14 cellular contexts compared by ENCODE assay signal in genomic region chr10:103648951-103649532, GRCh38.
A peak's percentile ranks its signal among the peaks of the same experiment; 100 is the strongest.
DNase-seq lines count a peak whose midpoint lies in the region; ATAC-seq and TF ChIP-seq lines count a peak whose summit lies in the region.
"Had no signal": no experiment of that assay in that cellular context is flagged by ENCODE, and none has a peak within 500 bp of the region (broad histone marks: within the 10 kb centered on the region; RNA-seq: fewer than 3 reads in every experiment).

No MANE protein-coding gene starts in this region.

- no peak overlapping the region for H3K4me3 Mint-ChIP-seq in stimulated activated effector memory CD8-positive, alpha-beta T cell treated with anti-CD3 and anti-CD28 coated beads, Interleukin-12 subunit alpha, Interleukin-12 subunit beta, amount 100 ng/mL, for 72 hours
- H3K4me3 Mint-ChIP-seq in activated naive CD4-positive, alpha-beta T cell treated with anti-CD3 and anti-CD28 coated beads, Interleukin-2, amount 10 ng/mL, durations not matched to agents 7 days and 5 days = no peak overlapping the region
- H3K4me3 Mint-ChIP-seq: H9, natural killer cell had no signal

- H3K27ac Mint-ChIP-seq in stimulated activated effector memory CD8-positive, alpha-beta T cell treated with anti-CD3 and anti-CD28 coated beads, Interleukin-12 subunit alpha, Interleukin-12 subunit beta, amount 100 ng/mL, for 72 hours = peak overlapping the region; percentile 48
- no peak overlapping the region for H3K27ac Mint-ChIP-seq in activated naive CD4-positive, alpha-beta T cell treated with anti-CD3 and anti-CD28 coated beads, Interleukin-2, amount 10 ng/mL, durations not matched to agents 7 days and 5 days
- H3K27ac Mint-ChIP-seq: natural killer cell had no signal

- ATAC-seq in stimulated activated effector memory CD8-positive, alpha-beta T cell treated with anti-CD3 and anti-CD28 coated beads, Interleukin-12 subunit alpha, Interleukin-12 subunit beta, amount 100 ng/mL, for 72 hours = no peak
- ATAC-seq in stimulated activated naive CD8-positive, alpha-beta T cell treated with anti-CD3 and anti-CD28 coated beads, Interleukin-15, Interleukin-2, amounts not matched to agents 100 U/mL and 50 U/mL, for 24 hours = no peak
- ATAC-seq in GM19035 (IDR thresholded peaks at IDR 0.05; ENCODE audit: unreplicated experiment) = no peak
- ATAC-seq: natural killer cell had no signal

- peaks cover 79% of the 10 kb centered on the region for H3F3A ChIP-seq in GM23248 (ENCODE audit: insufficient read depth)

- H4K20me1 ChIP-seq in GM23248 (ENCODE audit: insufficient read depth) (no peaks in the 10 kb centered on the region; the same call in 1 of the 2 replicates), hepatocyte (ENCODE audit: insufficient read depth, poor library complexity, severe bottlenecking) (peaks cover 11% of the 10 kb centered on the region)

- H3K79me2 ChIP-seq in GM23248 (ENCODE audit: insufficient read depth) (peaks cover 95% of the 10 kb centered on the region), hepatocyte (peaks cover 12% of the 10 kb centered on the region)

- 9 to 17% methylated on average over 11 of the region's 11 CpGs for WGBS in GM23248 (ENCODE audit: low coverage in 1 of 2, low lambda C conversion rate in 2 of 2, missing lambda C conversion rate in 2 of 2), 2 experiments
- WGBS in hepatocyte (ENCODE audit: low lambda C conversion rate, missing lambda C conversion rate) = 79% methylated on average over 11 of the region's 11 CpGs

- H3K9me2 ChIP-seq in GM23248 (ENCODE audit: insufficient read depth) (no peaks in the 10 kb centered on the region), hepatocyte (replicated peaks; ENCODE audit: insufficient read depth) (no peaks in the 10 kb centered on the region)

- no peaks in the 10 kb centered on the region for H3K27me3 Mint-ChIP-seq in activated naive CD4-positive, alpha-beta T cell treated with anti-CD3 and anti-CD28 coated beads, Interleukin-2, amount 10 ng/mL, durations not matched to agents 7 days and 5 days

- H3K27ac ChIP-seq in GM23248 (peak overlapping the region; percentile 78), hepatocyte (peak overlapping the region; percentile 55)
- H3K27ac ChIP-seq: SJCRH30 had no signal

- H3K4me3 ChIP-seq in GM23248 (no peak overlapping the region), hepatocyte (no peak overlapping the region)
- H3K4me3 ChIP-seq: SJCRH30 had no signal

- no peaks in the 10 kb centered on the region for H3K9me3 Mint-ChIP-seq in stimulated activated effector memory CD8-positive, alpha-beta T cell treated with anti-CD3 and anti-CD28 coated beads, Interleukin-12 subunit alpha, Interleukin-12 subunit beta, amount 100 ng/mL, for 72 hours
- no peaks in the 10 kb centered on the region for H3K9me3 Mint-ChIP-seq in activated naive CD4-positive, alpha-beta T cell treated with anti-CD3 and anti-CD28 coated beads, Interleukin-2, amount 10 ng/mL, durations not matched to agents 7 days and 5 days
- H3K9me3 Mint-ChIP-seq: H9, natural killer cell had no signal

- no peaks in the 10 kb centered on the region for H3K9me3 ChIP-seq in GM23248 (ENCODE audit: low read depth)
- H3K9me3 ChIP-seq in hepatocyte (ENCODE audit: low read depth) = no peaks in the 10 kb centered on the region
- H3K9me3 ChIP-seq: SJCRH30 had no signal

- H3K9ac ChIP-seq in GM23248 = peak overlapping the region; percentile 56

- peaks cover 76% of the 10 kb centered on the region for H3K4me1 ChIP-seq in GM23248 (ENCODE audit: insufficient read depth)
- peaks cover 17% of the 10 kb centered on the region for H3K4me1 ChIP-seq in hepatocyte (ENCODE audit: insufficient read depth)

- H3K4me2 ChIP-seq in GM23248 (ENCODE audit: unreplicated experiment) = peak overlapping the region; percentile 37
- no peak overlapping the region for H3K4me2 ChIP-seq in hepatocyte

- no peak for TF ChIP-seq CTCF in hepatocyte (IDR thresholded peaks at IDR 0.05; ENCODE audit: poor library complexity)

- H3K36me3 ChIP-seq in GM23248 (ENCODE audit: low read depth) (0 out of 2 replicates have a peak, but pooled peaks cover 5% of the 10 kb centered on the region), hepatocyte (replicated peaks; ENCODE audit: insufficient read depth, low read depth) (no peaks in the 10 kb centered on the region)
- H3K36me3 ChIP-seq: SJCRH30 had no signal

- H2AFZ ChIP-seq in GM23248 = no peak overlapping the region
- no peak overlapping the region for H2AFZ ChIP-seq in hepatocyte

- no peaks in the 10 kb centered on the region for H3K4me1 Mint-ChIP-seq in stimulated activated effector memory CD8-positive, alpha-beta T cell treated with anti-CD3 and anti-CD28 coated beads, Interleukin-12 subunit alpha, Interleukin-12 subunit beta, amount 100 ng/mL, for 72 hours
- H3K4me1 Mint-ChIP-seq in activated naive CD4-positive, alpha-beta T cell treated with anti-CD3 and anti-CD28 coated beads, Interleukin-2, amount 10 ng/mL, durations not matched to agents 7 days and 5 days = peaks cover 17% of the 10 kb centered on the region
- H3K4me1 Mint-ChIP-seq: natural killer cell had no signal

- H3K27me3 ChIP-seq in GM23248 (replicated peaks; ENCODE audit: insufficient read depth) = no peaks in the 10 kb centered on the region
- H3K27me3 ChIP-seq in hepatocyte = no peaks in the 10 kb centered on the region
- H3K27me3 ChIP-seq: SJCRH30 had no signal

- no peaks in the 10 kb centered on the region for H3K36me3 Mint-ChIP-seq in stimulated activated effector memory CD8-positive, alpha-beta T cell treated with anti-CD3 and anti-CD28 coated beads, Interleukin-12 subunit alpha, Interleukin-12 subunit beta, amount 100 ng/mL, for 72 hours
- H3K36me3 Mint-ChIP-seq in activated naive CD4-positive, alpha-beta T cell treated with anti-CD3 and anti-CD28 coated beads, Interleukin-2, amount 10 ng/mL, durations not matched to agents 7 days and 5 days = peaks cover 4% of the 10 kb centered on the region
- H3K36me3 Mint-ChIP-seq: natural killer cell had no signal

- DNase-seq in GM23248 (peak; percentile 81), cerebellar cortex (ENCODE audit: low spot score) (peak; percentile 50), hepatocyte (ENCODE audit: low spot score) (no peak), KG1 (lab: John Stamatoyannopoulos, UW) (no peak)
- no peak for DNase-seq in stimulated activated effector memory CD8-positive, alpha-beta T cell treated with anti-CD3 and anti-CD28 coated beads, Interleukin-12 subunit alpha, Interleukin-12 subunit beta, amount 100 ng/mL, for 72 hours (ENCODE audit: low spot score in 2 of 2)
- DNase-seq in activated naive CD4-positive, alpha-beta T cell treated with anti-CD3 and anti-CD28 coated beads, Interleukin-2, amount 10 ng/mL, durations not matched to agents 7 days and 5 days = no peak
- DNase-seq in stimulated activated naive CD8-positive, alpha-beta T cell treated with anti-CD3 and anti-CD28 coated beads, Interleukin-15, Interleukin-2, amounts not matched to agents 100 U/mL and 50 U/mL, for 24 hours = no peak
- DNase-seq: activated gamma-delta T cell; H9; Kasumi-1; natural killer cell; SJCRH30; stimulated activated CD4-positive, alpha-beta T cell treated with anti-CD3 and anti-CD28 coated beads, Interleukin-2, amount 100 ng/mL, for 24 hours had no signal

- in situ Hi-C loops in GM23248 (cut with MboI) = no loop called here

- CTCF ChIA-PET in activated naive CD4-positive, alpha-beta T cell treated with anti-CD3 and anti-CD28 coated beads, Interleukin-2, amount 10 ng/mL, durations not matched to agents 7 days and 5 days (lab: Charles Lee) = interaction anchor here (1.0 kb wide), 1 partner anchor 41 kb away, joined by 3 read pairs; no protein-coding TSS in a partner anchor

Comparison
In these comparisons a context has a peak if more than half of its experiments do, and no peak if none do; other contexts are left out.
1. DNase-seq: peak in GM23248 (single experiment) and cerebellar cortex (single experiment); none in hepatocyte (single experiment), stimulated activated effector memory CD8-positive, alpha-beta T cell treated with anti-CD3 and anti-CD28 coated beads, Interleukin-12 subunit alpha, Interleukin-12 subunit beta, amount 100 ng/mL, for 72 hours (0 of 2), activated naive CD4-positive, alpha-beta T cell treated with anti-CD3 and anti-CD28 coated beads, Interleukin-2, amount 10 ng/mL, durations not matched to agents 7 days and 5 days (single experiment), KG1 (single experiment) and stimulated activated naive CD8-positive, alpha-beta T cell treated with anti-CD3 and anti-CD28 coated beads, Interleukin-15, Interleukin-2, amounts not matched to agents 100 U/mL and 50 U/mL, for 24 hours (single experiment).